1 cellular context compared by ENCODE assay signal in genomic region chr6:38012573-38012972, GRCh38.
TF ChIP-seq lines count a peak whose summit lies in the region.

No MANE protein-coding gene starts in this region.

TF ChIP-seq in WTC11, 78 proteins besides CTCF, POLR2A, EP300 and RAD21 (continued from another document):
- no peak for TF ChIP-seq ZNF281 (CRISPR knock-in tag; IDR thresholded peaks at IDR 0.05)
- no peak for TF ChIP-seq JAZF1 (CRISPR knock-in tag; IDR thresholded peaks at IDR 0.05)
- TF ChIP-seq ATF1 (CRISPR knock-in tag; IDR thresholded peaks at IDR 0.05), result no peak
